Comparison of ENCODE assay signal across 1 cellular context in genomic region chr10:110358278-110358677, GRCh38.
TF ChIP-seq lines count a peak whose summit lies in the region.

No MANE protein-coding gene starts in this region.

TF ChIP-seq in HCT116, 20 proteins besides CTCF, POLR2A, EP300 and RAD21 (continued from another document):
- TF ChIP-seq SIN3A (IDR thresholded peaks at IDR 0.05; ENCODE audit: low read depth) (no peak), FOSL1 (IDR thresholded peaks at IDR 0.05; ENCODE audit: low read depth) (no peak), EZH2phosphoT487 (IDR thresholded peaks at IDR 0.05; ENCODE audit: borderline replicate concordance) (no peak), EZH2 (IDR thresholded peaks at IDR 0.05) (no peak), SP1 (IDR thresholded peaks at IDR 0.05; ENCODE audit: low read depth) (no peak), ZBTB33 (IDR thresholded peaks at IDR 0.05; ENCODE audit: extremely low read depth, insufficient replicate concordance, low read length) (no peak), EGR1 (IDR thresholded peaks at IDR 0.05; ENCODE audit: low read depth) (no peak), CEBPB (IDR thresholded peaks at IDR 0.05; ENCODE audit: low read depth) (no peak), CBX3 (IDR thresholded peaks at IDR 0.05; ENCODE audit: low read depth) (no peak), POLR2AphosphoS5 (IDR thresholded peaks at IDR 0.05; ENCODE audit: low read depth, low read length) (no peak), ZFX (IDR thresholded peaks at IDR 0.05) (no peak), ATF3 (IDR thresholded peaks at IDR 0.05) (no peak), ZNF274 (IDR thresholded peaks at IDR 0.05; ENCODE audit: low read depth, low read length) (no peak), SRF (IDR thresholded peaks at IDR 0.05; ENCODE audit: low read depth) (no peak)
